Comparison of ENCODE assay signal across 26 cellular contexts in the genomic region with DNA sequence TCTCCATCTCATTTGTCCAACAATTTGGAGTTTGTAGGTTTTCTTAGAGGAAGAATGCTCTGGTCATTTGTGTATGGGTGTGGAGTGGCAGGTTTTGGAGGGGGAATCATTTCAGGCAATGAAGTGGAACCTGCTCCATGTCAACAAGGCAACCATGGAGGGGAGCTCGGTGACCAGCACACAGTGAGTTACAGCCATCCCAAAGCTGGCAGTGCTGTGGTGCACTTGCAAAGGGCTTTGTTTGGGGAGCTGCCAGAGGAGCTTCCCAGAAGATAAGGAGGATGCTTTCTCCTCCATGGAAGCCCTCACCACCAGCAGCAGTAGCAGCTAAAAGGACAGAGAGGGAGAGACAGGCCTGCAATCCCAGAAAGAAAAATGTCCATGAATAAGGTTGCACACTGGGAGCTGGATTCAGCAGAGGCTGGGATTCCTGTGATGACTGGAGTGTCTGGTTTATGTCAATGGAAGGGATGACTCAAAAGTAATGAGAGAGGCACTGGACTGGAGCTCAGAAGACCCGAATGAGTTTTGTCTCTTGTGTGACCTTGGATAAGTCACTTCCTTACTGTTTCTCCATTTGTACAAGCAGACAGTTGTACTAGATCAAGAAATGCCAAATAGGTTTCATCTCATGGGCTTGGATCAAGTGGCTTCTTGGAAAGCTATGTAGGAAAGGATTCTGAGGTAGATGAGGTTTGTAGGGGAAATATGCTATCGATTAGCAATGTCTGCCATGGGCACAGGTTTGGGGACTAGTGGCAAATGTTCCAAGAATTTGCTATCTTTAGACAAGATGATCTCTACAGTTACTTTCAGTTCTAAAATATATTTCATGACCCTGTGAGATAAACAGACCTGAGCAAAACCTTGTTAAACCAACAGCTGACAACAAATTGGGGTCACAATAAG. TPM values are rescaled to one million over a fixed set of nuclear protein-coding genes. Genes with fewer than 3 reads are reported as not detected.
DNase-seq lines count a peak whose midpoint lies in the region; ATAC-seq, FAIRE-seq and TF ChIP-seq lines count a peak whose summit lies in the region.
"Had no signal": no experiment of that assay in that cellular context is flagged by ENCODE, and none has a peak within 500 bp of the region (broad histone marks: within the 10 kb centered on the region; RNA-seq: fewer than 3 reads in every experiment).

No MANE protein-coding gene starts in this region.

- H2BK12ac ChIP-seq in H1 (ENCODE audit: low read depth, low read length) (no peak overlapping the region), trophoblast cell (ENCODE audit: low read length) (no peak overlapping the region)

- WGBS in H1 (ENCODE audit: extremely low coverage in 1 of 2, insufficient coverage in 1 of 2, insufficient read length in 1 of 2, insufficient replicate concordance in 2 of 2, low coverage in 1 of 2, low lambda C conversion rate in 2 of 2, missing lambda C conversion rate in 1 of 2), 2 experiments = 94% methylated on average over 3 of the region's 3 CpGs; no CpG with 5 or more reads in 1 of the 2 experiments
- WGBS in trophoblast cell (ENCODE audit: extremely low coverage, insufficient coverage, insufficient read length) = no CpG with 5 or more reads among the region's 3 CpGs
- WGBS in lower leg skin, 2 donors = 88 to 95% methylated on average over 3 of the region's 3 CpGs

- no peak overlapping the region for H3K18ac ChIP-seq in H1 (ENCODE audit: extremely low read depth, low read length)
- H3K18ac ChIP-seq in trophoblast cell (ENCODE audit: low read length) = no peak overlapping the region

- no peak for DNase-seq in activated naive CD8-positive, alpha-beta T cell treated with anti-CD3 and anti-CD28 coated beads, Interleukin-2, amount 10 ng/mL, durations not matched to agents 7 days and 5 days
- no peak for DNase-seq in activated naive CD8-positive, alpha-beta T cell treated with anti-CD3 and anti-CD28 coated beads, Interleukin-2, amount 50 U/mL, for 24 hours
- peak; percentile 21 for DNase-seq in RKO (ENCODE audit: low spot score)
- no peak for DNase-seq in H1 (ENCODE audit: low read depth in 1 of 2, low spot score in 2 of 2)
- DNase-seq in trophoblast cell = peak; percentile 44 to 70
- DNase-seq in AG20443 (ENCODE audit: low spot score) = no peak
- DNase-seq in EL = no peak
- no peak for DNase-seq in lower leg skin (ENCODE audit: low spot score in 2 of 2)
- DNase-seq: activated naive CD4-positive, alpha-beta T cell treated with Interleukin-2 at 50 U/mL for 16 hours; aorta; central memory CD4-positive, alpha-beta T cell; dorsolateral prefrontal cortex; foreskin keratinocyte; HCEC 1CT; immature natural killer cell; KBM-7; lower lobe of right lung; MV-4-11; NCI-H2171; NCI-H526; SHP77; stimulated activated CD4-positive, alpha-beta T cell treated with anti-CD3 and anti-CD28 coated beads, Interleukin-1b, Interleukin-23, amount 100 ng/mL, for 48 hours; T-cell had no signal

- TF ChIP-seq CTCF in H1 (IDR thresholded peaks at IDR 0.05; ENCODE audit: control extremely low read depth in 1 of 3, insufficient read depth in 1 of 3, low read depth in 1 of 3, low read length in 3 of 3) (no peak), lower leg skin (IDR thresholded peaks at IDR 0.05) (no peak)

- no peak; a peak in 1 of 4 replicates for TF ChIP-seq RAD21 in H1 (IDR thresholded peaks at IDR 0.05 in 1 of 2, conservative IDR thresholded peaks at IDR 0.05 in 1 of 2; ENCODE audit: low read depth in 2 of 2, low read length in 2 of 2)

- no peak overlapping the region for H3K4me2 ChIP-seq in H1 (ENCODE audit: insufficient read depth in 1 of 2, low read depth in 2 of 2, low read length in 2 of 2)
- no peak overlapping the region for H3K4me2 ChIP-seq in trophoblast cell (ENCODE audit: low read length)

- H3K36me3 ChIP-seq in H1 (ENCODE audit: control insufficient read depth in 2 of 4, insufficient read depth in 4 of 4, low read length in 3 of 4) (no peaks in the 10 kb centered on the region), trophoblast cell (ENCODE audit: control insufficient read depth in 1 of 2, insufficient read depth in 2 of 2, low read length in 2 of 2) (no peaks in the 10 kb centered on the region)
- H3K36me3 ChIP-seq: lower lobe of right lung, thoracic aorta had no signal

- H3K4ac ChIP-seq in H1 (replicated peaks; ENCODE audit: insufficient read length, low read depth, low read length) (no peak overlapping the region), trophoblast cell (ENCODE audit: low read depth, low read length) (no peak overlapping the region)

- 0 out of 2 replicates have a peak overlapping the region, but pooled peaks have one; percentile 52 for H2AFZ ChIP-seq in H1 (ENCODE audit: low read length)
- H2AFZ ChIP-seq in trophoblast cell (ENCODE audit: insufficient read depth, low read length, poor library complexity) = no peak overlapping the region

- no peak overlapping the region for H4K8ac ChIP-seq in H1 (ENCODE audit: extremely low read depth, insufficient read depth, low read length)
- no peak overlapping the region for H4K8ac ChIP-seq in trophoblast cell (ENCODE audit: low read depth, low read length)

- H3K23ac ChIP-seq in H1 (ENCODE audit: insufficient read length) (no peak overlapping the region), trophoblast cell (ENCODE audit: low read length) (no peak overlapping the region)

- no peaks in the 10 kb centered on the region for H3K23me2 ChIP-seq in H1 (ENCODE audit: low read depth, low read length)

- H4K91ac ChIP-seq in H1 (replicated peaks; ENCODE audit: insufficient read length, low read length) (no peak overlapping the region), trophoblast cell (ENCODE audit: low read depth, low read length) (no peak overlapping the region)

- H2AK5ac ChIP-seq in H1 (ENCODE audit: low read depth, low read length) (no peak overlapping the region), trophoblast cell (ENCODE audit: low read length) (no peak overlapping the region)

- H3K4me3 Mint-ChIP-seq in activated naive CD8-positive, alpha-beta T cell treated with anti-CD3 and anti-CD28 coated beads, Interleukin-2, amount 10 ng/mL, durations not matched to agents 7 days and 5 days = no peak overlapping the region
- H3K4me3 Mint-ChIP-seq in activated naive CD8-positive, alpha-beta T cell treated with anti-CD3 and anti-CD28 coated beads, Interleukin-2, amount 50 U/mL, for 24 hours = no peak overlapping the region
- H3K4me3 Mint-ChIP-seq: immature natural killer cell; stimulated activated effector memory CD8-positive, alpha-beta T cell treated with anti-CD3 and anti-CD28 coated beads, Interleukin-12 subunit alpha, Interleukin-12 subunit beta, amount 100 ng/mL, for 72 hours had no signal

- no peak for FAIRE-seq in H1 (lab: Jason Lieb, UNC)
- FAIRE-seq: endothelial cell of umbilical vein had no signal

- H3K27ac Mint-ChIP-seq in activated naive CD8-positive, alpha-beta T cell treated with anti-CD3 and anti-CD28 coated beads, Interleukin-2, amount 10 ng/mL, durations not matched to agents 7 days and 5 days = peak overlapping the region; percentile 56
- H3K27ac Mint-ChIP-seq in activated naive CD8-positive, alpha-beta T cell treated with anti-CD3 and anti-CD28 coated beads, Interleukin-2, amount 50 U/mL, for 24 hours = no peak overlapping the region
- H3K27ac Mint-ChIP-seq: stimulated activated effector memory CD8-positive, alpha-beta T cell treated with anti-CD3 and anti-CD28 coated beads, Interleukin-12 subunit alpha, Interleukin-12 subunit beta, amount 100 ng/mL, for 72 hours; T-cell had no signal

- intact Hi-C loops in lower leg skin (cut with DNase I; ENCODE audit: low total_unique reads) = no loop called here

- H2BK15ac ChIP-seq in H1 (ENCODE audit: low read length) = no peak overlapping the region

- H2BK5ac ChIP-seq in H1 (ENCODE audit: low read depth, low read length) = no peak overlapping the region
- H2BK5ac ChIP-seq in trophoblast cell (ENCODE audit: low read depth, low read length, poor library complexity) = no peak overlapping the region

- no peak overlapping the region for H3K56ac ChIP-seq in H1 (replicated peaks; ENCODE audit: insufficient read length, low read depth, low read length)

- H3K79me1 ChIP-seq in H1 (ENCODE audit: low read depth, low read length) (no peaks in the 10 kb centered on the region), trophoblast cell (ENCODE audit: low read length) (peaks cover 4% of the 10 kb centered on the region)

- no peak overlapping the region for H4K5ac ChIP-seq in H1 (ENCODE audit: insufficient read length, low read depth, low read length)

- H3K14ac ChIP-seq in H1 (ENCODE audit: insufficient read length) = no peak overlapping the region
- no peak overlapping the region for H3K14ac ChIP-seq in trophoblast cell (ENCODE audit: low read length)

- H3K27ac ChIP-seq in H1 (ENCODE audit: low read depth, low read length) (no peak overlapping the region), trophoblast cell (ENCODE audit: low read depth, low read length) (peak overlapping the region; percentile 35)
- H3K27ac ChIP-seq: foreskin keratinocyte, lower lobe of right lung, thoracic aorta had no signal

- H4K12ac ChIP-seq in trophoblast cell (ENCODE audit: low read depth, low read length) = no peak overlapping the region

- H2BK120ac ChIP-seq in H1 (replicated peaks; ENCODE audit: low read depth, low read length) (no peak overlapping the region), trophoblast cell (ENCODE audit: insufficient read depth, low read length, poor library complexity) (no peak overlapping the region)

- H2BK20ac ChIP-seq in H1 (ENCODE audit: low read length) = no peak overlapping the region

- no peaks in the 10 kb centered on the region for H3K4me1 ChIP-seq in H1 (replicated peaks in 1 of 4; ENCODE audit: control insufficient read depth in 3 of 4, insufficient read depth in 4 of 4, low read length in 3 of 4)
- H3K4me1 ChIP-seq in trophoblast cell (ENCODE audit: control insufficient read depth in 1 of 2, insufficient read depth in 2 of 2, low read length in 2 of 2) = peaks cover 12 to 14% of the 10 kb centered on the region in 2 experiments
- H3K4me1 ChIP-seq: foreskin keratinocyte, lower lobe of right lung had no signal

- TF ChIP-seq POLR2A in H1 (IDR thresholded peaks at IDR 0.05; ENCODE audit: control extremely low read depth in 1 of 2, low read depth in 2 of 2, low read length in 2 of 2) (no peak), lower leg skin (IDR thresholded peaks at IDR 0.05) (no peak)

- POLR2A ChIA-PET in activated naive CD8-positive, alpha-beta T cell treated with anti-CD3 and anti-CD28 coated beads, Interleukin-2, amount 10 ng/mL, durations not matched to agents 7 days and 5 days (lab: Charles Lee) = interaction anchor here (1.6 kb wide), 1 partner anchor 27 kb away, joined by 6 read pairs; a partner anchor contains a TSS
- POLR2A ChIA-PET in H1 (lab: Charles Lee; ENCODE audit: partially characterized antibody) = interaction anchor here (1.1 to 1.5 kb wide), 3 partner anchors 10 to 113 kb away, joined by 3 to 4 read pairs (median 3); a partner anchor contains a TSS

- H3K79me2 ChIP-seq in H1 (ENCODE audit: control insufficient read depth in 1 of 2, insufficient read depth in 2 of 2, low read length in 2 of 2) (no peaks in the 10 kb centered on the region), trophoblast cell (ENCODE audit: control insufficient read depth, insufficient read depth, low read length, poor library complexity) (no peaks in the 10 kb centered on the region)

- peaks cover 12% of the 10 kb centered on the region for H3K4me1 Mint-ChIP-seq in activated naive CD8-positive, alpha-beta T cell treated with anti-CD3 and anti-CD28 coated beads, Interleukin-2, amount 10 ng/mL, durations not matched to agents 7 days and 5 days
- peaks cover 12% of the 10 kb centered on the region for H3K4me1 Mint-ChIP-seq in activated naive CD8-positive, alpha-beta T cell treated with anti-CD3 and anti-CD28 coated beads, Interleukin-2, amount 50 U/mL, for 24 hours

- H3K27me3 ChIP-seq in H1 (replicated peaks in 1 of 4; ENCODE audit: control insufficient read depth in 3 of 4, extremely low read depth in 1 of 4, insufficient read depth in 3 of 4, low read length in 3 of 4) (no peaks in the 10 kb centered on the region), trophoblast cell (ENCODE audit: insufficient read depth, low read length) (no peaks in the 10 kb centered on the region)
- H3K27me3 ChIP-seq: dorsolateral prefrontal cortex, foreskin keratinocyte had no signal

- no peaks in the 10 kb centered on the region for H4K20me1 ChIP-seq in H1 (replicated peaks in 1 of 2; ENCODE audit: control insufficient read depth in 1 of 2, insufficient read depth in 2 of 2, low read length in 2 of 2)

- H3K4me3 ChIP-seq in H1 (ENCODE audit: extremely low read depth in 1 of 4, insufficient read depth in 2 of 4, low read depth in 3 of 4, low read length in 4 of 4) (no peak overlapping the region), trophoblast cell (ENCODE audit: low read depth, low read length) (no peak overlapping the region), lower leg skin (ENCODE audit: low read depth, poor library complexity, severe bottlenecking) (no peak overlapping the region)

- H3K9me3 Mint-ChIP-seq in activated naive CD8-positive, alpha-beta T cell treated with anti-CD3 and anti-CD28 coated beads, Interleukin-2, amount 10 ng/mL, durations not matched to agents 7 days and 5 days = peaks cover 2% of the 10 kb centered on the region
- no peaks in the 10 kb centered on the region for H3K9me3 Mint-ChIP-seq in activated naive CD8-positive, alpha-beta T cell treated with anti-CD3 and anti-CD28 coated beads, Interleukin-2, amount 50 U/mL, for 24 hours
- H3K9me3 Mint-ChIP-seq: immature natural killer cell; stimulated activated effector memory CD8-positive, alpha-beta T cell treated with anti-CD3 and anti-CD28 coated beads, Interleukin-12 subunit alpha, Interleukin-12 subunit beta, amount 100 ng/mL, for 72 hours; T-cell had no signal

- TF ChIP-seq EP300 in H1 (IDR thresholded peaks at IDR 0.05; ENCODE audit: borderline replicate concordance in 1 of 2, low read depth in 2 of 2, low read length in 2 of 2) = no peak

- H3K27me3 Mint-ChIP-seq in activated naive CD8-positive, alpha-beta T cell treated with anti-CD3 and anti-CD28 coated beads, Interleukin-2, amount 10 ng/mL, durations not matched to agents 7 days and 5 days = no peaks in the 10 kb centered on the region
- H3K27me3 Mint-ChIP-seq in activated naive CD8-positive, alpha-beta T cell treated with anti-CD3 and anti-CD28 coated beads, Interleukin-2, amount 50 U/mL, for 24 hours = no peaks in the 10 kb centered on the region
- H3K27me3 Mint-ChIP-seq: T-cell had no signal

- H3K9ac ChIP-seq in H1 (replicated peaks in 1 of 4; ENCODE audit: extremely low read depth in 1 of 4, low read depth in 3 of 4, low read length in 3 of 4) (no peak overlapping the region), trophoblast cell (ENCODE audit: low read length) (no peak overlapping the region)

- CTCF ChIA-PET in H1 (lab: Charles Lee; ENCODE audit: partially characterized antibody) = interaction anchor here (0.8 to 3.8 kb wide), 16 partner anchors 8 to 242 kb away, joined by 3 to 25 read pairs (median 3); no protein-coding TSS in a partner anchor

- ATAC-seq in activated naive CD8-positive, alpha-beta T cell treated with anti-CD3 and anti-CD28 coated beads, Interleukin-2, amount 10 ng/mL, durations not matched to agents 7 days and 5 days (ENCODE audit: low read depth) = no peak
- no peak for ATAC-seq in activated naive CD8-positive, alpha-beta T cell treated with anti-CD3 and anti-CD28 coated beads, Interleukin-2, amount 50 U/mL, for 24 hours
- ATAC-seq: foreskin keratinocyte; lower lobe of right lung; stimulated activated effector memory CD8-positive, alpha-beta T cell treated with anti-CD3 and anti-CD28 coated beads, Interleukin-12 subunit alpha, Interleukin-12 subunit beta, amount 100 ng/mL, for 72 hours; T-cell had no signal

- no peaks in the 10 kb centered on the region for H3K9me3 ChIP-seq in H1 (ENCODE audit: insufficient read depth in 2 of 2, low read depth in 1 of 2, low read length in 1 of 2)
- peaks cover 2% of the 10 kb centered on the region for H3K9me3 ChIP-seq in trophoblast cell (ENCODE audit: insufficient read depth, low read depth, low read length)
- H3K9me3 ChIP-seq: lower lobe of right lung, thoracic aorta had no signal

- H3K36me3 Mint-ChIP-seq in activated naive CD8-positive, alpha-beta T cell treated with anti-CD3 and anti-CD28 coated beads, Interleukin-2, amount 10 ng/mL, durations not matched to agents 7 days and 5 days = no peaks in the 10 kb centered on the region
- no peaks in the 10 kb centered on the region for H3K36me3 Mint-ChIP-seq in activated naive CD8-positive, alpha-beta T cell treated with anti-CD3 and anti-CD28 coated beads, Interleukin-2, amount 50 U/mL, for 24 hours (ENCODE audit: low read depth)
- H3K36me3 Mint-ChIP-seq: immature natural killer cell; stimulated activated effector memory CD8-positive, alpha-beta T cell treated with anti-CD3 and anti-CD28 coated beads, Interleukin-12 subunit alpha, Interleukin-12 subunit beta, amount 100 ng/mL, for 72 hours; T-cell had no signal

RNA-seq across cellular contexts. Expression of a gene that starts 27.2 kb away (rescaled TPM):
- total RNA-seq in activated naive CD8-positive, alpha-beta T cell treated with anti-CD3 and anti-CD28 coated beads, Interleukin-2, amount 10 ng/mL, durations not matched to agents 7 days and 5 days = 10 to 100 TPM; 27.5 to 29.7 TPM
- 22.4 and 22.7 TPM in 2 replicates for total RNA-seq in H1 (2021; fragmentation: NEBNext Ultra II Directional; extraction: Animal tissue kit (Norgen Biotek cat#: 25700))
- 6.5 and 10.1 TPM in 2 replicates for polyA plus RNA-seq in H1 (2011; rRNA removed)
- 12.3 TPM for polyA plus RNA-seq in H1 (2011; cell fraction: cytosol; rRNA removed)
- 13.9 TPM for polyA plus RNA-seq in H1 (2011; cell fraction: nucleus; rRNA removed)
- polyA plus RNA-seq in H1 (2012, experiment 1 of 2) = 9.2 to 14.6 TPM (median 10.4 TPM) in 4 replicates
- polyA plus RNA-seq in H1 (2012, experiment 2 of 2) = 1.3 TPM
- 12.7 TPM for polyA plus RNA-seq in H1 (2013, experiment 1 of 2)
- 13.4 TPM for polyA plus RNA-seq in H1 (2013, experiment 2 of 2)
- polyA minus RNA-seq in H1 (2011; rRNA and poly(A)+ RNA removed) = 8.8 and 9.4 TPM in 2 replicates
- polyA minus RNA-seq in H1 (2011; cell fraction: cytosol; rRNA and poly(A)+ RNA removed) = 9.2 TPM
- 30.1 TPM for polyA minus RNA-seq in H1 (2011; cell fraction: nucleus; rRNA and poly(A)+ RNA removed)
- polyA plus RNA-seq in trophoblast cell (2013) = 47.6 and 48.5 TPM in 2 replicates
- total RNA-seq in lower leg skin = 10 to 100 TPM; 17.2 to 18.3 (median 17.6) TPM

Comparison
In these comparisons a context has a peak if more than half of its experiments do, and no peak if none do; other contexts are left out.
1. DNase-seq: peak in RKO (single experiment) and trophoblast cell (2 of 2); none in activated naive CD8-positive, alpha-beta T cell treated with anti-CD3 and anti-CD28 coated beads, Interleukin-2, amount 10 ng/mL, durations not matched to agents 7 days and 5 days (single experiment), activated naive CD8-positive, alpha-beta T cell treated with anti-CD3 and anti-CD28 coated beads, Interleukin-2, amount 50 U/mL, for 24 hours (single experiment), H1 (0 of 2), AG20443 (single experiment), EL (single experiment) and lower leg skin (0 of 2).